ENCODE assay signal across 11 cellular contexts in genomic region chr9:121198512-121199042, GRCh38. TPM values are rescaled to one million over a fixed set of nuclear protein-coding genes. Genes with fewer than 3 reads are reported as not detected.
DNase-seq lines count a peak whose midpoint lies in the region; ATAC-seq and TF ChIP-seq lines count a peak whose summit lies in the region.
"Had no signal": no experiment of that assay in that cellular context is flagged by ENCODE, and none has a peak within 500 bp of the region (broad histone marks: within the 10 kb centered on the region; RNA-seq: fewer than 3 reads in every experiment).

No MANE protein-coding gene starts in this region.

- no peak overlapping the region for H2AFZ ChIP-seq in hepatocyte

- no peaks in the 10 kb centered on the region for H3K9me3 ChIP-seq in hepatocyte (ENCODE audit: low read depth)

- peaks cover 4% of the 10 kb centered on the region for H3K79me1 ChIP-seq in mesendoderm (ENCODE audit: low read length)

- H4K8ac ChIP-seq in mesendoderm (ENCODE audit: low read depth, low read length), result no peak overlapping the region

- H3K27me3 Mint-ChIP-seq in activated T-cell treated with anti-CD3 and anti-CD28 coated beads, Interleukin-2, amount 50 U/mL, for 24 hours, result no peaks in the 10 kb centered on the region
- no peaks in the 10 kb centered on the region for H3K27me3 Mint-ChIP-seq in stimulated activated naive CD8-positive, alpha-beta T cell treated with anti-CD3 and anti-CD28 coated beads, Interleukin-15, amount 100 ng/mL, for 72 hours
- H3K27me3 Mint-ChIP-seq: activated CD8-positive, alpha-beta memory T cell treated with anti-CD3 and anti-CD28 coated beads, Interleukin-2, amount 10 ng/mL, durations not matched to agents 7 days and 5 days had no signal

- no peak overlapping the region for H3K23ac ChIP-seq in mesendoderm (ENCODE audit: low read length)

- peaks cover 70% of the 10 kb centered on the region for H3K4me1 Mint-ChIP-seq in activated T-cell treated with anti-CD3 and anti-CD28 coated beads, Interleukin-2, amount 50 U/mL, for 24 hours (ENCODE audit: low read depth)
- peaks cover 71% of the 10 kb centered on the region for H3K4me1 Mint-ChIP-seq in stimulated activated naive CD8-positive, alpha-beta T cell treated with anti-CD3 and anti-CD28 coated beads, Interleukin-15, amount 100 ng/mL, for 72 hours

- no peak overlapping the region for H4K5ac ChIP-seq in mesendoderm (ENCODE audit: low read length)

- H3K9ac ChIP-seq in mesendoderm (ENCODE audit: low read length), result no peak overlapping the region

- no peak overlapping the region for H3K18ac ChIP-seq in mesendoderm (ENCODE audit: low read length)

- H3K27ac Mint-ChIP-seq in activated T-cell treated with anti-CD3 and anti-CD28 coated beads, Interleukin-2, amount 50 U/mL, for 24 hours, result no peak overlapping the region
- peak overlapping the region in 1 of 2 donors; percentile 48 for H3K27ac Mint-ChIP-seq in stimulated activated naive CD8-positive, alpha-beta T cell treated with anti-CD3 and anti-CD28 coated beads, Interleukin-15, amount 100 ng/mL, for 72 hours
- H3K27ac Mint-ChIP-seq: activated CD8-positive, alpha-beta memory T cell treated with anti-CD3 and anti-CD28 coated beads, Interleukin-2, amount 10 ng/mL, durations not matched to agents 7 days and 5 days had no signal

- H3K27me3 ChIP-seq in hepatocyte (no peaks in the 10 kb centered on the region), mesendoderm (ENCODE audit: insufficient read depth, low read length, poor library complexity) (no peaks in the 10 kb centered on the region)

- H4K20me1 ChIP-seq in hepatocyte (ENCODE audit: insufficient read depth, poor library complexity, severe bottlenecking), result peaks cover 74% of the 10 kb centered on the region

- H2BK15ac ChIP-seq in mesendoderm (replicated peaks; ENCODE audit: low read depth), result no peak overlapping the region

- H2AK5ac ChIP-seq in mesendoderm (ENCODE audit: low read length), result no peak overlapping the region

- peaks cover 41% of the 10 kb centered on the region for H3K36me3 Mint-ChIP-seq in activated T-cell treated with anti-CD3 and anti-CD28 coated beads, Interleukin-2, amount 50 U/mL, for 24 hours (ENCODE audit: low read depth)

- WGBS in hepatocyte (ENCODE audit: low lambda C conversion rate, missing lambda C conversion rate), result 26% methylated on average over 4 of the region's 4 CpGs
- no CpG with 5 or more reads among the region's 4 CpGs for WGBS in mesendoderm (ENCODE audit: extremely low coverage, insufficient coverage, low lambda C conversion rate)

- peak overlapping the region; percentile 95 for H3K4me3 Mint-ChIP-seq in activated T-cell treated with anti-CD3 and anti-CD28 coated beads, Interleukin-2, amount 50 U/mL, for 24 hours
- peak overlapping the region; percentile 37 to 96 for H3K4me3 Mint-ChIP-seq in stimulated activated naive CD8-positive, alpha-beta T cell treated with anti-CD3 and anti-CD28 coated beads, Interleukin-15, amount 100 ng/mL, for 72 hours

- no peak overlapping the region for H3K4me3 ChIP-seq in hepatocyte
- no peak overlapping the region for H3K4me3 ChIP-seq in mesendoderm (ENCODE audit: low read length)

- H3K4me1 ChIP-seq in hepatocyte (ENCODE audit: insufficient read depth) (peaks cover 55% of the 10 kb centered on the region), mesendoderm (ENCODE audit: control insufficient read depth, low read depth, low read length) (peaks cover 8% of the 10 kb centered on the region)

- H3K4me2 ChIP-seq in hepatocyte, result peak overlapping the region; percentile 94
- H3K4me2 ChIP-seq in mesendoderm (ENCODE audit: low read length), result no peak overlapping the region

- H3K79me2 ChIP-seq in hepatocyte (peaks cover 79% of the 10 kb centered on the region), mesendoderm (ENCODE audit: control insufficient read depth, insufficient read depth, low read length) (peaks cover 38% of the 10 kb centered on the region)

- TF ChIP-seq CTCF in VCaP (conservative IDR thresholded peaks at IDR 0.05) (no peak), hepatocyte (IDR thresholded peaks at IDR 0.05; ENCODE audit: poor library complexity) (no peak)

- no peak overlapping the region for H3K4ac ChIP-seq in mesendoderm (ENCODE audit: low read depth, low read length)

- H2BK5ac ChIP-seq in mesendoderm (ENCODE audit: low read length), result no peak overlapping the region

- ATAC-seq in stimulated activated naive CD8-positive, alpha-beta T cell treated with anti-CD3 and anti-CD28 coated beads, Interleukin-15, amount 100 ng/mL, for 72 hours, result no peak
- ATAC-seq: activated CD8-positive, alpha-beta memory T cell treated with anti-CD3 and anti-CD28 coated beads, Interleukin-2, amount 10 ng/mL, durations not matched to agents 7 days and 5 days had no signal

- no peak for DNase-seq in activated T-cell treated with anti-CD3 and anti-CD28 coated beads, Interleukin-2, amount 50 U/mL, for 24 hours
- DNase-seq in activated T-cell treated with anti-CD3 and anti-CD28 coated beads for 4 hours (no peak), hepatocyte (ENCODE audit: low spot score) (no peak), NCI-H187 treated with DMSO at 0.1 percent for 48 hours (lab: John Stamatoyannopoulos, UW) (no peak), mesendoderm (no peak), NCI-H510A (lab: John Stamatoyannopoulos, UW) (no peak)
- no peak for DNase-seq in stimulated activated naive CD8-positive, alpha-beta T cell treated with anti-CD3 and anti-CD28 coated beads, Interleukin-15, amount 100 ng/mL, for 72 hours
- DNase-seq: activated CD8-positive, alpha-beta memory T cell treated with anti-CD3 and anti-CD28 coated beads, Interleukin-2, amount 10 ng/mL, durations not matched to agents 7 days and 5 days; NCI-H2081 treated with DMSO at 0.1 percent for 48 hours; stimulated activated CD4-positive, alpha-beta T cell treated with anti-CD3 and anti-CD28 coated beads, Interleukin-4, amount 100 ng/mL, for 1 hour had no signal

- no peak overlapping the region for H3K56ac ChIP-seq in mesendoderm (ENCODE audit: low read length)

- peak overlapping the region; percentile 96 for H3K27ac ChIP-seq in VCaP
- H3K27ac ChIP-seq in hepatocyte, result no peak overlapping the region
- no peak overlapping the region for H3K27ac ChIP-seq in mesendoderm (ENCODE audit: low read depth, low read length)

- H3K9me3 Mint-ChIP-seq in activated T-cell treated with anti-CD3 and anti-CD28 coated beads, Interleukin-2, amount 50 U/mL, for 24 hours, result no peaks in the 10 kb centered on the region
- no peaks in the 10 kb centered on the region for H3K9me3 Mint-ChIP-seq in stimulated activated naive CD8-positive, alpha-beta T cell treated with anti-CD3 and anti-CD28 coated beads, Interleukin-15, amount 100 ng/mL, for 72 hours

- H3K9me2 ChIP-seq in hepatocyte (replicated peaks; ENCODE audit: insufficient read depth), result no peaks in the 10 kb centered on the region

- no peaks in the 10 kb centered on the region for H3K36me3 ChIP-seq in hepatocyte (replicated peaks; ENCODE audit: insufficient read depth, low read depth)
- no peaks in the 10 kb centered on the region for H3K36me3 ChIP-seq in mesendoderm (ENCODE audit: control insufficient read depth, insufficient read depth, low read length)

- no peak overlapping the region for H2BK120ac ChIP-seq in mesendoderm (ENCODE audit: low read depth, low read length)

RNA-seq across cellular contexts. Expression of gene RAB14, which starts 3.1 kb away (rescaled TPM):
- 58.7 and 59.0 TPM in 2 replicates for total RNA-seq in hepatocyte
- polyA plus RNA-seq in hepatocyte, result 54.8 and 61.9 TPM in 2 replicates
- polyA plus RNA-seq in mesendoderm (2013, experiment 1 of 2), result 26.2 TPM
- polyA plus RNA-seq in mesendoderm (2013, experiment 2 of 2), result 25.9 TPM
